ENCODE assay signal across 8 cellular contexts in the genomic region with DNA sequence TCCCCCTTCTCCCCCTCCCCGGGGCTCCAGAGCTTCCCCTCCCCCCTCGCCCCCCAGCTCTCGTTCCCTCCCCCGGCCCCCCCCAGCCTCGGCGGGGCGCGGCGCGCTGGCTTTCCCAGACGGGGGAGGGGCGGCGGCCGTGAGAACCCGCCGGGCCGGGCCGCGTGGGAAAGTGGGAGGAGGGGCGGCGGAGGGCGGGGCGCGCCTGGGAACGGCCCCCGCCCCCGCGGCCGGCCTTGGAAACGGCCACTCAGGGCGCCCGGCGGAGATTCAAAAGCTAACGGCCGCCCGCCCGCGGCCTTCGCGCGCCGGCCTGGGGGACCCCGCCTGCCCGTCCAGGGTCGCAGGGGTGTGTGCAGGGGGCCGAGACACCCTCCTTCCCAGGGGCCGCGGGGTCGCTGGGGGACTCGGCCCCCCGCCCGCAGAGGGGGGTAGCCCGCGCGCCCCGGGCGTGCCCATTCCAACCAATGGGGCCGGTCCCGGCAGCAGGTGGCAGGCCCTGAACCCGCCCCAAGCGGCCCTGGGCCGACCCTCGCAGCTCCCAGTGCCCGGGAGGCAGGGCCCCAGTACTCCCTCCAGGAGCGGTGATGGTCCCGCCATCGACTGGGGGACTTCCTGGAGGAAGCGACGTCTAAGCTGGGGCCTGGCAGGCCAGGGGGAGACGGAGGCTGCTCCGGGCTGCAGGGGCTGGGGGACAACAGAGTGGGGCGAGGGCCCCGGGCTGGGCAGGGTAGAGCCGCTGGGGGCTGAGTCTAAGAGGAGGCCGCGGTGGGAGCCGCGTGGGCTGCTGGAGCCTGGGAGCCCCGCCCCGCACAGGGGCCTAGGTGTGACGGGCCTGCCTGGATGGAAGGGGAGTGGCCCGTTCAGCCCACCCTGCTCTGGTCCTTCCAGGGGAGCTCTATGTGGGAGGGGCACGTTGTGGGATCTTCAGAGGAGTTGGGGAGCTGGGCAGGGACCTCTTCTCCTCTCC. TPM values are rescaled to one million over a fixed set of nuclear protein-coding genes. Genes with fewer than 3 reads are reported as not detected.
DNase-seq lines count a peak whose midpoint lies in the region; ATAC-seq lines count a peak whose summit lies in the region.

No MANE protein-coding gene starts in this region.

- 9% methylated on average over 79 to 80 of the region's 83 CpGs for WGBS in ectodermal cell, 2 experiments

- H3K27ac Mint-ChIP-seq in natural killer cell treated with Interleukin-12 subunit alpha and Interleukin-12 subunit beta and Interleukin-15 and Interleukin-18, amount 100 ng/mL, for 72 hours, result no peak overlapping the region

- H3K27ac ChIP-seq in ectodermal cell (ENCODE audit: insufficient read depth, low read depth, low read length, poor library complexity, severe bottlenecking), result no peak overlapping the region

- peak; percentile 3 for DNase-seq in activated CD4-positive, alpha-beta T cell treated with anti-CD3 and anti-CD28 coated beads for 1 hour
- no peak for DNase-seq in activated CD4-positive, alpha-beta T cell treated with anti-CD3 and anti-CD28 coated beads for 48 hours
- DNase-seq in NCI-H774 (lab: John Stamatoyannopoulos, UW) (peak; percentile 74), mucosa of gallbladder (ENCODE audit: low spot score) (no peak)
- no peak for DNase-seq in natural killer cell treated with Interleukin-12 subunit alpha and Interleukin-12 subunit beta and Interleukin-15 and Interleukin-18, amount 100 ng/mL, for 72 hours (ENCODE audit: low spot score)

- peaks cover 0 to 7% of the 10 kb centered on the region in 2 donors for H3K4me1 Mint-ChIP-seq in natural killer cell treated with Interleukin-12 subunit alpha and Interleukin-12 subunit beta and Interleukin-15 and Interleukin-18, amount 100 ng/mL, for 72 hours (ENCODE audit: low read depth in 2 of 2)

- peaks cover 37% of the 10 kb centered on the region for H3K4me1 ChIP-seq in ectodermal cell (ENCODE audit: control insufficient read depth, insufficient read depth, low read length)

- no peaks in the 10 kb centered on the region for H3K9me3 Mint-ChIP-seq in natural killer cell treated with Interleukin-12 subunit alpha and Interleukin-12 subunit beta and Interleukin-15 and Interleukin-18, amount 100 ng/mL, for 72 hours

- no peaks in the 10 kb centered on the region for H3K27me3 Mint-ChIP-seq in natural killer cell treated with Interleukin-12 subunit alpha and Interleukin-12 subunit beta and Interleukin-15 and Interleukin-18, amount 100 ng/mL, for 72 hours

- peaks cover 5% of the 10 kb centered on the region for H3K27me3 ChIP-seq in ectodermal cell (ENCODE audit: control insufficient read depth, insufficient read depth, low read length, poor library complexity, severe bottlenecking)

- peak; percentile 28 to 36 for ATAC-seq in natural killer cell treated with Interleukin-12 subunit alpha and Interleukin-12 subunit beta and Interleukin-15 and Interleukin-18, amount 100 ng/mL, for 72 hours
- ATAC-seq in HG03095 (IDR thresholded peaks at IDR 0.05; ENCODE audit: unreplicated experiment) (no peak), GM19452 (IDR thresholded peaks at IDR 0.05; ENCODE audit: unreplicated experiment) (no peak)

- no peaks in the 10 kb centered on the region for H3K36me3 Mint-ChIP-seq in natural killer cell treated with Interleukin-12 subunit alpha and Interleukin-12 subunit beta and Interleukin-15 and Interleukin-18, amount 100 ng/mL, for 72 hours

- H3K36me3 ChIP-seq in ectodermal cell (ENCODE audit: control insufficient read depth, insufficient read depth, low read length), result no peaks in the 10 kb centered on the region

- H3K4me3 Mint-ChIP-seq in natural killer cell treated with Interleukin-12 subunit alpha and Interleukin-12 subunit beta and Interleukin-15 and Interleukin-18, amount 100 ng/mL, for 72 hours, result no peak overlapping the region

- peak overlapping the region; percentile 6 for H3K4me3 ChIP-seq in ectodermal cell (ENCODE audit: insufficient read depth, low read depth, low read length)

- no peaks in the 10 kb centered on the region for H3K9me3 ChIP-seq in ectodermal cell (ENCODE audit: control insufficient read depth, low read length)

RNA-seq across cellular contexts. Expression of gene NRARP, which starts 14.2 kb away (rescaled TPM):
- 20.0 TPM for polyA plus RNA-seq in ectodermal cell (2013, experiment 1 of 4)
- 17.8 TPM for polyA plus RNA-seq in ectodermal cell (2013, experiment 2 of 4)
- polyA plus RNA-seq in ectodermal cell (2013, experiment 3 of 4), result 30.0 TPM
- polyA plus RNA-seq in ectodermal cell (2013, experiment 4 of 4), result 33.2 TPM
- 1 to 10 TPM in 1 of 2 donors, under 1 TPM in 1; 0.88 to 2.6 TPM for total RNA-seq in natural killer cell treated with Interleukin-12 subunit alpha and Interleukin-12 subunit beta and Interleukin-15 and Interleukin-18, amount 100 ng/mL, for 72 hours
- 124 TPM for total RNA-seq in mucosa of gallbladder

RNA-seq across cellular contexts. Expression of gene TOR4A, which starts 38.8 kb away (rescaled TPM):
- polyA plus RNA-seq in ectodermal cell (2013, experiment 1 of 4), result 2.9 TPM
- polyA plus RNA-seq in ectodermal cell (2013, experiment 2 of 4), result 4.0 TPM
- polyA plus RNA-seq in ectodermal cell (2013, experiment 3 of 4), result 3.2 TPM
- 3.6 TPM for polyA plus RNA-seq in ectodermal cell (2013, experiment 4 of 4)
- 10 to 100 TPM; 31.1 to 38.4 TPM for total RNA-seq in natural killer cell treated with Interleukin-12 subunit alpha and Interleukin-12 subunit beta and Interleukin-15 and Interleukin-18, amount 100 ng/mL, for 72 hours
- 61.6 TPM for total RNA-seq in mucosa of gallbladder

Comparison
In these comparisons a context has a peak if more than half of its experiments do, and no peak if none do; other contexts are left out.
1. DNase-seq: peak in activated CD4-positive, alpha-beta T cell treated with anti-CD3 and anti-CD28 coated beads for 1 hour (single experiment) and NCI-H774 (single experiment); none in activated CD4-positive, alpha-beta T cell treated with anti-CD3 and anti-CD28 coated beads for 48 hours (single experiment), natural killer cell treated with Interleukin-12 subunit alpha and Interleukin-12 subunit beta and Interleukin-15 and Interleukin-18, amount 100 ng/mL, for 72 hours (single experiment) and mucosa of gallbladder (single experiment).
2. ATAC-seq: peak in natural killer cell treated with Interleukin-12 subunit alpha and Interleukin-12 subunit beta and Interleukin-15 and Interleukin-18, amount 100 ng/mL, for 72 hours (2 of 2); none in HG03095 (single experiment) and GM19452 (single experiment).
3. RNA of gene NRARP, which starts 14.2 kb away (total RNA-seq): 124 TPM in mucosa of gallbladder (single experiment); 0.88 to 2.6 TPM in natural killer cell treated with Interleukin-12 subunit alpha and Interleukin-12 subunit beta and Interleukin-15 and Interleukin-18, amount 100 ng/mL, for 72 hours; every median in the first group is over 10 times any median in the second.